ENCODE assay signal across 1 cellular context in the genomic region with DNA sequence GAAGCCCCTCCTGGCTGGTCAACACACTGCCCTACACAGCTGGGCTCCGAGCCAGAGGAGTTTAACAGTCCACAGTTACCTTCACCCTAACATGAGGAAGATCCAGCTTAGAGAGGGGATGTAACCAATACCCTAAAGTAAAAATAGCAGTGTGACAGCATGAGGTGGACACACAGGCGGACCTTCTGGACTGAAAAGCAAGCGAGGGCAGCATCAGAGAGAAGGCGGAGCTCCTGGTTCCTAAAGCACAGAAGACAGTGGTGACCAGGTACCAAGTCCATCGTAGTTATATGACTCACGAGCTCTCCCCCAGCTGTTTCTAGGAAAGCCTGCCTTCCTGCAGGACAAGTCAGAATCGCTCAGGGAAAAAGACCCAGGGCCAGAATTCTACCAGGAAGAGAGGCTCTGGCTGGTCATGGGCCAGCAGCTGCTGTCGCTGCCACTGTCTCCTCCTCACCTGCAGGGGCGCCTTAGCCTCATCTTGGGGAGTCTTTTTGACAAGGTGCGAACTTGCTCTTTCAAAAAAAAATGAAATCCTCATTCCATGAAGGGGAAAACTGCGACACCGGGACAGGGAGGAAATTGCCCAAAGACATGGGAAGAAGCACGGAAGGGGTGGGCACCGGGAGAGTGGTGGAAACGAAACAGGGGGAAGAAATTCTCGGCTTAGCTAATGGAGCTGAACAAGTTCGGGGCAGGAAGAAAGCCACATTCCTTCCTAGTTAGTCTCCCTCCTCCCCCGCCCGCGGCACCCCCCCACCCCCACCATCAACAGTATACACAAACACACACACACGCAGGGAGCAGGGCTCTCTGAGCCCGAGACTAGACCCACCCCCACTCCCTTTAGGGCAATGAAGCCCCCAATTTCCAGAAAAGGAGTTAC.
TF ChIP-seq lines count a peak whose summit lies in the region.

No MANE protein-coding gene starts in this region.

TF ChIP-seq in K562, 482 proteins besides CTCF, POLR2A, EP300 and RAD21 (continued from another document):
- TF ChIP-seq, protein P1, sequence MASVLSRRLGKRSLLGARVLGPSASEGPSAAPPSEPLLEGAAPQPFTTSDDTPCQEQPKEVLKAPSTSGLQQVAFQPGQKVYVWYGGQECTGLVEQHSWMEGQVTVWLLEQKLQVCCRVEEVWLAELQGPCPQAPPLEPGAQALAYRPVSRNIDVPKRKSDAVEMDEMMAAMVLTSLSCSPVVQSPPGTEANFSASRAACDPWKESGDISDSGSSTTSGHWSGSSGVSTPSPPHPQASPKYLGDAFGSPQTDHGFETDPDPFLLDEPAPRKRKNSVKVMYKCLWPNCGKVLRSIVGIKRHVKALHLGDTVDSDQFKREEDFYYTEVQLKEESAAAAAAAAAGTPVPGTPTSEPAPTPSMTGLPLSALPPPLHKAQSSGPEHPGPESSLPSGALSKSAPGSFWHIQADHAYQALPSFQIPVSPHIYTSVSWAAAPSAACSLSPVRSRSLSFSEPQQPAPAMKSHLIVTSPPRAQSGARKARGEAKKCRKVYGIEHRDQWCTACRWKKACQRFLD (CRISPR knock-in tag; IDR thresholded peaks at IDR 0.05), result no peak
- TF ChIP-seq, protein P2, sequence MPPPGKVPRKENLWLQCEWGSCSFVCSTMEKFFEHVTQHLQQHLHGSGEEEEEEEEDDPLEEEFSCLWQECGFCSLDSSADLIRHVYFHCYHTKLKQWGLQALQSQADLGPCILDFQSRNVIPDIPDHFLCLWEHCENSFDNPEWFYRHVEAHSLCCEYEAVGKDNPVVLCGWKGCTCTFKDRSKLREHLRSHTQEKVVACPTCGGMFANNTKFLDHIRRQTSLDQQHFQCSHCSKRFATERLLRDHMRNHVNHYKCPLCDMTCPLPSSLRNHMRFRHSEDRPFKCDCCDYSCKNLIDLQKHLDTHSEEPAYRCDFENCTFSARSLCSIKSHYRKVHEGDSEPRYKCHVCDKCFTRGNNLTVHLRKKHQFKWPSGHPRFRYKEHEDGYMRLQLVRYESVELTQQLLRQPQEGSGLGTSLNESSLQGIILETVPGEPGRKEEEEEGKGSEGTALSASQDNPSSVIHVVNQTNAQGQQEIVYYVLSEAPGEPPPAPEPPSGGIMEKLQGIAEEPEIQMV (tag; conservative IDR thresholded peaks at IDR 0.05; ENCODE audit: low read depth), result no peak
- TF ChIP-seq NELFE (IDR thresholded peaks at IDR 0.05; ENCODE audit: insufficient read depth, insufficient read length) (no peak), POLR2G (IDR thresholded peaks at IDR 0.05; ENCODE audit: low read depth, low read length) (no peak), ZZZ3 (IDR thresholded peaks at IDR 0.05) (no peak), PHF21A (IDR thresholded peaks at IDR 0.05; ENCODE audit: borderline replicate concordance, low read depth) (no peak), PHB (CRISPR knock-in tag; IDR thresholded peaks at IDR 0.05) (no peak), BDP1 (IDR thresholded peaks at IDR 0.05; ENCODE audit: insufficient read depth, insufficient read length) (no peak), FUS (optimal IDR thresholded peaks at IDR 0.05; ENCODE audit: low read depth, low read length) (no peak), PTBP1 (IDR thresholded peaks at IDR 0.05; ENCODE audit: low read depth, low read length) (no peak), JUNB (CRISPR knock-in tag; conservative IDR thresholded peaks at IDR 0.05) (no peak), DNMT1 (IDR thresholded peaks at IDR 0.05) (no peak), HDAC3 (IDR thresholded peaks at IDR 0.05; ENCODE audit: borderline replicate concordance, partially characterized antibody) (no peak), SP1 (CRISPR knock-in tag; IDR thresholded peaks at IDR 0.05) (no peak), ETS2 (tag; IDR thresholded peaks at IDR 0.05; ENCODE audit: borderline replicate concordance, poor library complexity, severe bottlenecking) (no peak), SAP30 (IDR thresholded peaks at IDR 0.05; ENCODE audit: borderline replicate concordance, insufficient read depth, low read depth, low read length, poor library complexity, severe bottlenecking) (no peak)
- TF ChIP-seq, protein P3, sequence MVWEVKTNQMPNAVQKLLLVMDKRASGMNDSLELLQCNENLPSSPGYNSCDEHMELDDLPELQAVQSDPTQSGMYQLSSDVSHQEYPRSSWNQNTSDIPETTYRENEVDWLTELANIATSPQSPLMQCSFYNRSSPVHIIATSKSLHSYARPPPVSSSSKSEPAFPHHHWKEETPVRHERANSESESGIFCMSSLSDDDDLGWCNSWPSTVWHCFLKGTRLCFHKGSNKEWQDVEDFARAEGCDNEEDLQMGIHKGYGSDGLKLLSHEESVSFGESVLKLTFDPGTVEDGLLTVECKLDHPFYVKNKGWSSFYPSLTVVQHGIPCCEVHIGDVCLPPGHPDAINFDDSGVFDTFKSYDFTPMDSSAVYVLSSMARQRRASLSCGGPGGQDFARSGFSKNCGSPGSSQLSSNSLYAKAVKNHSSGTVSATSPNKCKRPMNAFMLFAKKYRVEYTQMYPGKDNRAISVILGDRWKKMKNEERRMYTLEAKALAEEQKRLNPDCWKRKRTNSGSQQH (CRISPR knock-in tag; IDR thresholded peaks at IDR 0.05), result no peak
- TF ChIP-seq, protein P4, sequence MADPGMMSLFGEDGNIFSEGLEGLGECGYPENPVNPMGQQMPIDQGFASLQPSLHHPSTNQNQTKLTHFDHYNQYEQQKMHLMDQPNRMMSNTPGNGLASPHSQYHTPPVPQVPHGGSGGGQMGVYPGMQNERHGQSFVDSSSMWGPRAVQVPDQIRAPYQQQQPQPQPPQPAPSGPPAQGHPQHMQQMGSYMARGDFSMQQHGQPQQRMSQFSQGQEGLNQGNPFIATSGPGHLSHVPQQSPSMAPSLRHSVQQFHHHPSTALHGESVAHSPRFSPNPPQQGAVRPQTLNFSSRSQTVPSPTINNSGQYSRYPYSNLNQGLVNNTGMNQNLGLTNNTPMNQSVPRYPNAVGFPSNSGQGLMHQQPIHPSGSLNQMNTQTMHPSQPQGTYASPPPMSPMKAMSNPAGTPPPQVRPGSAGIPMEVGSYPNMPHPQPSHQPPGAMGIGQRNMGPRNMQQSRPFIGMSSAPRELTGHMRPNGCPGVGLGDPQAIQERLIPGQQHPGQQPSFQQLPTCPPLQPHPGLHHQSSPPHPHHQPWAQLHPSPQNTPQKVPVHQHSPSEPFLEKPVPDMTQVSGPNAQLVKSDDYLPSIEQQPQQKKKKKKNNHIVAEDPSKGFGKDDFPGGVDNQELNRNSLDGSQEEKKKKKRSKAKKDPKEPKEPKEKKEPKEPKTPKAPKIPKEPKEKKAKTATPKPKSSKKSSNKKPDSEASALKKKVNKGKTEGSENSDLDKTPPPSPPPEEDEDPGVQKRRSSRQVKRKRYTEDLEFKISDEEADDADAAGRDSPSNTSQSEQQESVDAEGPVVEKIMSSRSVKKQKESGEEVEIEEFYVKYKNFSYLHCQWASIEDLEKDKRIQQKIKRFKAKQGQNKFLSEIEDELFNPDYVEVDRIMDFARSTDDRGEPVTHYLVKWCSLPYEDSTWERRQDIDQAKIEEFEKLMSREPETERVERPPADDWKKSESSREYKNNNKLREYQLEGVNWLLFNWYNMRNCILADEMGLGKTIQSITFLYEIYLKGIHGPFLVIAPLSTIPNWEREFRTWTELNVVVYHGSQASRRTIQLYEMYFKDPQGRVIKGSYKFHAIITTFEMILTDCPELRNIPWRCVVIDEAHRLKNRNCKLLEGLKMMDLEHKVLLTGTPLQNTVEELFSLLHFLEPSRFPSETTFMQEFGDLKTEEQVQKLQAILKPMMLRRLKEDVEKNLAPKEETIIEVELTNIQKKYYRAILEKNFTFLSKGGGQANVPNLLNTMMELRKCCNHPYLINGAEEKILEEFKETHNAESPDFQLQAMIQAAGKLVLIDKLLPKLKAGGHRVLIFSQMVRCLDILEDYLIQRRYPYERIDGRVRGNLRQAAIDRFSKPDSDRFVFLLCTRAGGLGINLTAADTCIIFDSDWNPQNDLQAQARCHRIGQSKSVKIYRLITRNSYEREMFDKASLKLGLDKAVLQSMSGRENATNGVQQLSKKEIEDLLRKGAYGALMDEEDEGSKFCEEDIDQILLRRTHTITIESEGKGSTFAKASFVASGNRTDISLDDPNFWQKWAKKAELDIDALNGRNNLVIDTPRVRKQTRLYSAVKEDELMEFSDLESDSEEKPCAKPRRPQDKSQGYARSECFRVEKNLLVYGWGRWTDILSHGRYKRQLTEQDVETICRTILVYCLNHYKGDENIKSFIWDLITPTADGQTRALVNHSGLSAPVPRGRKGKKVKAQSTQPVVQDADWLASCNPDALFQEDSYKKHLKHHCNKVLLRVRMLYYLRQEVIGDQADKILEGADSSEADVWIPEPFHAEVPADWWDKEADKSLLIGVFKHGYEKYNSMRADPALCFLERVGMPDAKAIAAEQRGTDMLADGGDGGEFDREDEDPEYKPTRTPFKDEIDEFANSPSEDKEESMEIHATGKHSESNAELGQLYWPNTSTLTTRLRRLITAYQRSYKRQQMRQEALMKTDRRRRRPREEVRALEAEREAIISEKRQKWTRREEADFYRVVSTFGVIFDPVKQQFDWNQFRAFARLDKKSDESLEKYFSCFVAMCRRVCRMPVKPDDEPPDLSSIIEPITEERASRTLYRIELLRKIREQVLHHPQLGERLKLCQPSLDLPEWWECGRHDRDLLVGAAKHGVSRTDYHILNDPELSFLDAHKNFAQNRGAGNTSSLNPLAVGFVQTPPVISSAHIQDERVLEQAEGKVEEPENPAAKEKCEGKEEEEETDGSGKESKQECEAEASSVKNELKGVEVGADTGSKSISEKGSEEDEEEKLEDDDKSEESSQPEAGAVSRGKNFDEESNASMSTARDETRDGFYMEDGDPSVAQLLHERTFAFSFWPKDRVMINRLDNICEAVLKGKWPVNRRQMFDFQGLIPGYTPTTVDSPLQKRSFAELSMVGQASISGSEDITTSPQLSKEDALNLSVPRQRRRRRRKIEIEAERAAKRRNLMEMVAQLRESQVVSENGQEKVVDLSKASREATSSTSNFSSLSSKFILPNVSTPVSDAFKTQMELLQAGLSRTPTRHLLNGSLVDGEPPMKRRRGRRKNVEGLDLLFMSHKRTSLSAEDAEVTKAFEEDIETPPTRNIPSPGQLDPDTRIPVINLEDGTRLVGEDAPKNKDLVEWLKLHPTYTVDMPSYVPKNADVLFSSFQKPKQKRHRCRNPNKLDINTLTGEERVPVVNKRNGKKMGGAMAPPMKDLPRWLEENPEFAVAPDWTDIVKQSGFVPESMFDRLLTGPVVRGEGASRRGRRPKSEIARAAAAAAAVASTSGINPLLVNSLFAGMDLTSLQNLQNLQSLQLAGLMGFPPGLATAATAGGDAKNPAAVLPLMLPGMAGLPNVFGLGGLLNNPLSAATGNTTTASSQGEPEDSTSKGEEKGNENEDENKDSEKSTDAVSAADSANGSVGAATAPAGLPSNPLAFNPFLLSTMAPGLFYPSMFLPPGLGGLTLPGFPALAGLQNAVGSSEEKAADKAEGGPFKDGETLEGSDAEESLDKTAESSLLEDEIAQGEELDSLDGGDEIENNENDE (IDR thresholded peaks at IDR 0.05; ENCODE audit: low read depth, low read length), result no peak
